Comparison of ENCODE assay signal across 8 cellular contexts in the genomic region with DNA sequence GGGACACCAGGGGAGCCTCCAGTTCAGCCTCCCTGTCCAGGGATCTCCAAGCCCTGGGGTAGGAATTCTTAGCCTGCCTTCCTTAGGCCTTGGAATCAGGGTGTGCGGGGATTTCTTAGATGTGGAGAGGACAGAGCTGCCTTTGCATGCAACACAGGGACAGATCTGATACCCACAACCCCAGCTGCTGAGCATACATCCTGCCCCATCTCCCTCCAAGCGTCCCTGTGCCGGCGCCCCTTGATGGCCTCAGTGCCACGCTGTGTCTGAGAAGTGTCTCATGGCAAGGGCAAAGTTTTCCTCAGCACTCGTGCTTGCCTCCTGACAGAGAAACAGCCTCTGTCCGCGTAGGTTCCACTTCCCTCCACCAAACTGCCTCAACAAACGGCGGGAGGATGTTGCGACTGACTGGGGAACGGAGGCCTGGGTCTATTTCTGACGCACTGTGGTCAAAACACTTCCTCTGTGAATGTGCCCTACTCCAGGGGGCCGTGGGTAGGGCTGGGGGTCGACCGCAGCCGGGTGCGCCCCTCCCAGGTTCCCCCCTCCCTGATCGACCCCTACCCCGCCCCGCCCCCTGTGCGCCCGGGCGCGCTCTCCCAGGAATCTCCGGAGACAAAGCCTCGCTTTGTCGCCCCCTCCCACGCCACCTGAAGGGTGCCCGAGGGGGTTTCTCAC. TPM values are rescaled to one million over a fixed set of nuclear protein-coding genes. Genes with fewer than 3 reads are reported as not detected.
DNase-seq lines count a peak whose midpoint lies in the region; ATAC-seq, FAIRE-seq and TF ChIP-seq lines count a peak whose summit lies in the region.

No MANE protein-coding gene starts in this region.

- H3K9ac ChIP-seq in SU-DHL-6 (ENCODE audit: low read length) (peak overlapping the region; percentile 97), iPS-15b (ENCODE audit: low read depth, low read length) (peak overlapping the region; percentile 49)

- POLR2A ChIA-PET in A549 (lab: Yijun Ruan, JAX), result interaction anchor here (4.1 kb wide), 1 partner anchor 13 kb away, joined by 18 read pairs; a partner anchor contains a TSS

- CTCF ChIA-PET in A549 (lab: Yijun Ruan, JAX), result interaction anchor here (1.0 to 2.5 kb wide), 4 partner anchors 9 to 267 kb away, joined by 4 to 16 read pairs (median 8); a partner anchor contains a TSS

- peak overlapping the region; percentile 81 to 93 for H3K27ac ChIP-seq in A549
- peak overlapping the region; percentile 92 for H3K27ac ChIP-seq in SU-DHL-6 (ENCODE audit: low read depth, low read length)
- peak overlapping the region in 4 of 5 donors; percentile 29 to 83 (median 48) for H3K27ac ChIP-seq in adrenal gland

- intact Hi-C loops in adrenal gland (cut with DNase I), result no loop called here

- H3F3A ChIP-seq in SU-DHL-6 (ENCODE audit: insufficient read depth), result peaks cover 34% of the 10 kb centered on the region

- peak overlapping the region; percentile 32 for H2AFZ ChIP-seq in SU-DHL-6 (ENCODE audit: low read depth, low read length, severe bottlenecking)

- no peaks in the 10 kb centered on the region for H4K20me1 ChIP-seq in SU-DHL-6 (ENCODE audit: low read depth, low read length)

- no peaks in the 10 kb centered on the region for H3K27me3 ChIP-seq in SU-DHL-6 (ENCODE audit: low read length)
- H3K27me3 ChIP-seq in adrenal gland, result no peaks in the 10 kb centered on the region
- H3K27me3 ChIP-seq in iPS-15b (ENCODE audit: control insufficient read depth, insufficient read depth, low read length), result no peaks in the 10 kb centered on the region

- WGBS in A549 (ENCODE audit: missing lambda C conversion rate), result 100% methylated on average over 2 of the region's 30 CpGs
- 18 to 36% (median 26%) methylated on average over 10 to 30 of the region's 30 CpGs for WGBS in adrenal gland, 4 donors

- no peak for FAIRE-seq in A549 (lab: Jason Lieb, UNC)

- TF ChIP-seq CTCF in A549 (IDR thresholded peaks at IDR 0.05) (no peak), SU-DHL-6 (IDR thresholded peaks at IDR 0.05; ENCODE audit: insufficient read depth, low read length, poor library complexity, severe bottlenecking) (no peak), adrenal gland (IDR thresholded peaks at IDR 0.05) (no peak)

- H3K79me2 ChIP-seq in SU-DHL-6 (ENCODE audit: insufficient read depth, low read length), result peaks cover 7% of the 10 kb centered on the region; the same call in 1 of the 2 replicates

- DNase-seq in A549 (ENCODE audit: low read depth in 1 of 2, low spot score in 1 of 2) (no peak), adrenal gland (peak in 6 of 7 donors; percentile 34 to 72 (median 54)), inferior parietal cortex (ENCODE audit: extremely low spot score) (no peak)
- DNase-seq in stimulated activated CD4-positive, alpha-beta T cell treated with anti-CD3 and anti-CD28 coated beads, Interleukin-15, amount 100 ng/mL, for 24 hours, result peak; percentile 69

- peak overlapping the region; percentile 93 for H3K4me3 ChIP-seq in A549
- H3K4me3 ChIP-seq in SU-DHL-6 (ENCODE audit: insufficient read depth, low read length, poor library complexity, severe bottlenecking), result peak overlapping the region; percentile 94
- peak overlapping the region in 1 of 4 donors; percentile 84 for H3K4me3 ChIP-seq in adrenal gland
- H3K4me3 ChIP-seq in iPS-15b (ENCODE audit: low read depth, low read length), result peak overlapping the region; percentile 94

- TF ChIP-seq POLR2A in A549 (IDR thresholded peaks at IDR 0.05; ENCODE audit: low read length) (no peak), adrenal gland (IDR thresholded peaks at IDR 0.05) (no peak)

- TF ChIP-seq RAD21 in A549 (conservative IDR thresholded peaks at IDR 0.05 in 1 of 2, IDR thresholded peaks at IDR 0.05 in 1 of 2), result no peak

- ATAC-seq in A549 (no peak; a peak in 1 of 6 replicates), GM19025 (IDR thresholded peaks at IDR 0.05; ENCODE audit: low read depth, unreplicated experiment) (peak; percentile 19), HG03342 (IDR thresholded peaks at IDR 0.05; ENCODE audit: unreplicated experiment) (peak; percentile 32)

- no peak for TF ChIP-seq EP300 in A549 (IDR thresholded peaks at IDR 0.05)

- no peaks in the 10 kb centered on the region for H3K9me3 ChIP-seq in A549
- no peaks in the 10 kb centered on the region for H3K9me3 ChIP-seq in SU-DHL-6 (ENCODE audit: insufficient read depth, low read length)
- no peaks in the 10 kb centered on the region for H3K9me3 ChIP-seq in adrenal gland (replicated peaks in 1 of 3)
- no peaks in the 10 kb centered on the region for H3K9me3 ChIP-seq in iPS-15b (ENCODE audit: control insufficient read depth, insufficient read depth, low read length)

- H3K9me2 ChIP-seq in SU-DHL-6 (replicated peaks; ENCODE audit: insufficient read depth, low read length), result no peaks in the 10 kb centered on the region

- H3K4me1 ChIP-seq in A549 (peaks cover 14% of the 10 kb centered on the region; the same call in 1 of the 3 replicates), adrenal gland (replicated peaks in 1 of 2) (peaks cover 15 to 34% of the 10 kb centered on the region in 2 donors), iPS-15b (ENCODE audit: control insufficient read depth, insufficient read depth, low read length) (peaks cover 23% of the 10 kb centered on the region)

- no peaks in the 10 kb centered on the region; the same call in 1 of the 2 replicates for H3K36me3 ChIP-seq in SU-DHL-6 (ENCODE audit: low read length)
- H3K36me3 ChIP-seq in adrenal gland (replicated peaks in 1 of 2), result no peaks in the 10 kb centered on the region
- peaks cover 30% of the 10 kb centered on the region for H3K36me3 ChIP-seq in iPS-15b (ENCODE audit: control insufficient read depth, insufficient read depth, low read length)

- H3K4me2 ChIP-seq in A549, result peak overlapping the region; percentile 92
- peak overlapping the region; percentile 60 for H3K4me2 ChIP-seq in SU-DHL-6 (ENCODE audit: low read depth, low read length, poor library complexity, severe bottlenecking)

TF ChIP-seq in A549, 52 proteins besides CTCF, POLR2A, EP300 and RAD21:
- TF ChIP-seq, protein P1, sequence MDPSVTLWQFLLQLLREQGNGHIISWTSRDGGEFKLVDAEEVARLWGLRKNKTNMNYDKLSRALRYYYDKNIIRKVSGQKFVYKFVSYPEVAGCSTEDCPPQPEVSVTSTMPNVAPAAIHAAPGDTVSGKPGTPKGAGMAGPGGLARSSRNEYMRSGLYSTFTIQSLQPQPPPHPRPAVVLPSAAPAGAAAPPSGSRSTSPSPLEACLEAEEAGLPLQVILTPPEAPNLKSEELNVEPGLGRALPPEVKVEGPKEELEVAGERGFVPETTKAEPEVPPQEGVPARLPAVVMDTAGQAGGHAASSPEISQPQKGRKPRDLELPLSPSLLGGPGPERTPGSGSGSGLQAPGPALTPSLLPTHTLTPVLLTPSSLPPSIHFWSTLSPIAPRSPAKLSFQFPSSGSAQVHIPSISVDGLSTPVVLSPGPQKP (IDR thresholded peaks at IDR 0.05; ENCODE audit: low read depth, low read length), result no peak

RNA-seq across cellular contexts. Expression of a gene that starts 0.9 kb away (rescaled TPM):
- polyA plus RNA-seq in A549 (2011; rRNA removed), result 14.1 and 14.9 TPM in 2 replicates
- 8.9 and 10.7 TPM in 2 replicates for polyA plus RNA-seq in A549 (2012; cell fraction: cytosol; rRNA removed)
- 105 and 108 TPM in 2 replicates for polyA plus RNA-seq in A549 (2012; cell fraction: nucleus; rRNA removed)
- 13.4 to 20.3 TPM (median 16.9 TPM) in 3 replicates for polyA plus RNA-seq in A549 (2017; fragmentation: RNase III; extraction: RNeasy Plus Mini Kit Qiagen cat#74134 plus additional on column Dnase treatment)
- 11.1 and 12.9 TPM in 2 replicates for polyA minus RNA-seq in A549 (2011; rRNA and poly(A)+ RNA removed)
- 10 to 100 TPM in 4 of 8 donors, 1 to 10 TPM in 4; 3.8 to 16.7 (median 10.4) TPM for total RNA-seq in adrenal gland
- 10 to 100 TPM in 2 of 3 donors, 1 to 10 TPM in 1; 3.7 to 99.9 (median 35.2) TPM for polyA plus RNA-seq in adrenal gland

RNA-seq across cellular contexts. Expression of a gene that starts 14.1 kb away (rescaled TPM):
- polyA plus RNA-seq in A549 (2011; rRNA removed) (9.6 and 13.1 TPM in 2 replicates), A549 (2017; fragmentation: RNase III; extraction: RNeasy Plus Mini Kit Qiagen cat#74134 plus additional on column Dnase treatment) (10.0 to 10.7 TPM (median 10.6 TPM) in 3 replicates), adrenal gland (10 to 100 TPM in 2 of 3 donors, 1 to 10 TPM in 1; 6.6 to 17.5 (median 15.9) TPM)
- polyA plus RNA-seq in A549 (2012; cell fraction: cytosol; rRNA removed), result 12.4 and 14.5 TPM in 2 replicates
- polyA plus RNA-seq in A549 (2012; cell fraction: nucleus; rRNA removed), result 20.1 and 21.3 TPM in 2 replicates
- polyA minus RNA-seq in A549 (2011; rRNA and poly(A)+ RNA removed), result 28.5 and 42.4 TPM in 2 replicates
- total RNA-seq in adrenal gland, result 10 to 100 TPM in 5 of 8 donors, 1 to 10 TPM in 3; 6.4 to 17.3 (median 10.4) TPM

RNA-seq across cellular contexts. Expression of a gene that starts 14.2 kb away (rescaled TPM):
- 4.4 and 5.0 TPM in 2 replicates for polyA plus RNA-seq in A549 (2011; rRNA removed)
- 0.63 and 0.94 TPM in 2 replicates for polyA plus RNA-seq in A549 (2012; cell fraction: cytosol; rRNA removed)
- polyA plus RNA-seq in A549 (2012; cell fraction: nucleus; rRNA removed), result 0.22 and 0.24 TPM in 2 replicates
- polyA plus RNA-seq in A549 (2017; fragmentation: RNase III; extraction: RNeasy Plus Mini Kit Qiagen cat#74134 plus additional on column Dnase treatment), result 1.6 to 2.7 TPM (median 2.0 TPM) in 3 replicates
- polyA minus RNA-seq in A549 (2011; rRNA and poly(A)+ RNA removed), result 0.37 and 1.6 TPM in 2 replicates
- total RNA-seq in adrenal gland, result 1 to 10 TPM in 5 of 8 donors, under 1 TPM in 3; 0.74 to 3.3 (median 1.7) TPM
- 1 to 10 TPM in 1 of 3 donors, under 1 TPM in 2; 0.48 to 1.8 (median 0.51) TPM for polyA plus RNA-seq in adrenal gland

RNA-seq across cellular contexts. Expression of a gene that starts 28.4 kb away (rescaled TPM):
- polyA plus RNA-seq in A549 (2011; rRNA removed), result 5.2 and 5.4 TPM in 2 replicates
- 1.7 and 2.1 TPM in 2 replicates for polyA plus RNA-seq in A549 (2012; cell fraction: cytosol; rRNA removed)
- 1.7 and 2.0 TPM in 2 replicates for polyA plus RNA-seq in A549 (2012; cell fraction: nucleus; rRNA removed)
- polyA plus RNA-seq in A549 (2017; fragmentation: RNase III; extraction: RNeasy Plus Mini Kit Qiagen cat#74134 plus additional on column Dnase treatment), result 4.3 to 4.5 TPM (median 4.5 TPM) in 3 replicates
- 6.7 and 7.4 TPM in 2 replicates for polyA minus RNA-seq in A549 (2011; rRNA and poly(A)+ RNA removed)
- total RNA-seq in adrenal gland, result 10 to 100 TPM in 1 of 8 donors, 1 to 10 TPM in 7; 4.5 to 14.4 (median 6.6) TPM
- polyA plus RNA-seq in adrenal gland, result 1 to 10 TPM; 2.2 to 7.0 (median 4.0) TPM

Comparison
In these comparisons a context has a peak if more than half of its experiments do, and no peak if none do; other contexts are left out.
1. ATAC-seq: peak in GM19025 (single experiment) and HG03342 (single experiment); none in A549 (0 of 2).
2. DNase-seq: peak in adrenal gland (6 of 7) and stimulated activated CD4-positive, alpha-beta T cell treated with anti-CD3 and anti-CD28 coated beads, Interleukin-15, amount 100 ng/mL, for 24 hours (single experiment); none in A549 (0 of 2) and inferior parietal cortex (single experiment).
3. Peak in every context shown above with its lines, with median percentiles within 50 percentile points of each other: H3K27ac ChIP-seq.